8 cellular contexts compared by ENCODE assay signal in genomic region chr5:170293273-170293672, GRCh38.
DNase-seq lines count a peak whose midpoint lies in the region; ATAC-seq and TF ChIP-seq lines count a peak whose summit lies in the region.

No MANE protein-coding gene starts in this region.

- in situ Hi-C loops in KBM-7 (cut with MboI; ENCODE audit: low pct_unique_long_range_greater_than_20kb, low sequenced_read_pairs): no loop called here

- DNase-seq in KBM-7 (peak; percentile 95), HuH-7.5 (ENCODE audit: low spot score) (no peak), NCI-H1436 (lab: John Stamatoyannopoulos, UW) (no peak), NCI-H748 (lab: John Stamatoyannopoulos, UW; ENCODE audit: unreplicated experiment) (no peak)
- peak; percentile 43 for DNase-seq in central memory CD4-positive, alpha-beta T cell
- DNase-seq in stimulated activated naive B cell treated with anti-CD40 and anti-IgM and Interleukin-4, amounts not matched to agents 10 μg/mL and 1 μg/mL and 100 μg/mL, for 72 hours: peak; percentile 85

- peaks cover 7 to 9% of the 10 kb centered on the region in 2 donors for H3K9me3 Mint-ChIP-seq in stimulated activated naive B cell treated with anti-CD40 and anti-IgM and Interleukin-4, amounts not matched to agents 10 μg/mL and 1 μg/mL and 100 μg/mL, for 72 hours

- ATAC-seq in GM18505 (IDR thresholded peaks at IDR 0.05; ENCODE audit: unreplicated experiment): peak; percentile 87
- peak; percentile 75 for ATAC-seq in GM21529 (IDR thresholded peaks at IDR 0.05; ENCODE audit: unreplicated experiment)
- peak; percentile 91 to 96 for ATAC-seq in stimulated activated naive B cell treated with anti-CD40 and anti-IgM and Interleukin-4, amounts not matched to agents 10 μg/mL and 1 μg/mL and 100 μg/mL, for 72 hours (replicated peaks)

- peaks cover 9 to 27% of the 10 kb centered on the region in 2 donors for H3K27me3 Mint-ChIP-seq in stimulated activated naive B cell treated with anti-CD40 and anti-IgM and Interleukin-4, amounts not matched to agents 10 μg/mL and 1 μg/mL and 100 μg/mL, for 72 hours

- peak overlapping the region; percentile 4 to 23 for H3K4me3 Mint-ChIP-seq in stimulated activated naive B cell treated with anti-CD40 and anti-IgM and Interleukin-4, amounts not matched to agents 10 μg/mL and 1 μg/mL and 100 μg/mL, for 72 hours

- TF ChIP-seq POLR2A in GM18505 (IDR thresholded peaks at IDR 0.05; ENCODE audit: borderline replicate concordance, extremely low read depth, insufficient read depth, insufficient read length): no peak

- H3K27ac Mint-ChIP-seq in stimulated activated naive B cell treated with anti-CD40 and anti-IgM and Interleukin-4, amounts not matched to agents 10 μg/mL and 1 μg/mL and 100 μg/mL, for 72 hours: no peak overlapping the region

- H3K4me1 Mint-ChIP-seq in stimulated activated naive B cell treated with anti-CD40 and anti-IgM and Interleukin-4, amounts not matched to agents 10 μg/mL and 1 μg/mL and 100 μg/mL, for 72 hours: peaks cover 66 to 84% of the 10 kb centered on the region in 2 donors

- H3K36me3 Mint-ChIP-seq in stimulated activated naive B cell treated with anti-CD40 and anti-IgM and Interleukin-4, amounts not matched to agents 10 μg/mL and 1 μg/mL and 100 μg/mL, for 72 hours: peaks cover 23 to 50% of the 10 kb centered on the region in 2 donors

Comparison
In these comparisons a context has a peak if more than half of its experiments do, and no peak if none do; other contexts are left out.
1. DNase-seq: peak in KBM-7 (single experiment), central memory CD4-positive, alpha-beta T cell (single experiment) and stimulated activated naive B cell treated with anti-CD40 and anti-IgM and Interleukin-4, amounts not matched to agents 10 μg/mL and 1 μg/mL and 100 μg/mL, for 72 hours (single experiment); none in HuH-7.5 (single experiment), NCI-H1436 (single experiment) and NCI-H748 (single experiment).
2. Peak in every context shown above with its lines, with median percentiles within 50 percentile points of each other: ATAC-seq.